Comparison of ENCODE assay signal across 24 cellular contexts in the genomic region with DNA sequence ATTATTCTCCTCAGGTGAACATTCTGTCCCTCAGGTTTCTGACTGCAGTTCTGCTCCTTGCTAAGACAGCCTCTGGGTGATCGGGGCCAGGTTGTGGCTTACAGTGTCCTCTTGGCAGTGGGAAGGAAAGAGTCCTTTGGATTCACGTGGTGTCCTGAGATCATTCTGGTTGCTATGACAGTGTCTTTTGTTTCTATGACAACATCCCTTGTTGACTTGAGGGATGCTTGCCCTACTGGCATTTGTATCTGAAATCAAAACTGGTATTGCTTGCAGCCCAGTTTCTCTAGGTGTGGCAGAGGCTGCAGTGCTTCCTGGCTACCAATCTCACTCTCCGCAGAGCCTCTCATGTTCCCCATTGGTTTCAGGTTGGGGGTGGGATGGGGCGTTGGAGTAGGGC.
"Had no signal": no experiment of that assay in that cellular context is flagged by ENCODE, and none has a peak within 500 bp of the region (broad histone marks: within the 10 kb centered on the region; RNA-seq: fewer than 3 reads in every experiment).

No MANE protein-coding gene starts in this region.

- DNase-seq: activated B cell treated with CpG ODN at 0.5 μM for 24 hours; activated CD4-positive, alpha-beta T cell treated with anti-CD3 and anti-CD28 coated beads, Interleukin-2, amount 10 ng/mL, durations not matched to agents 24 days and 14 days; activated CD8-positive, alpha-beta memory T cell treated with anti-CD3 and anti-CD28 coated beads, Interleukin-2, amount 50 U/mL, for 4 hours; activated CD8-positive, alpha-beta T cell treated with anti-CD3 and anti-CD28 coated beads, Interleukin-2, amount 10 ng/mL, durations not matched to agents 7 days and 5 days; activated gamma-delta T cell treated with Interleukin-2 at 50 U/mL for 16 hours; activated naive CD8-positive, alpha-beta T cell treated with anti-CD3 and anti-CD28 coated beads for 36 hours; activated T-cell treated with anti-CD3 and anti-CD28 coated beads, Interleukin-2, amount 50 U/mL, for 72 hours; cortex of kidney; effector CD4-positive, alpha-beta T cell; esophagus squamous epithelium; kidney glomerular epithelial cell; left ventricle myocardium superior; mesenchymal stem cell; occipital lobe; right cardiac atrium; stimulated activated CD4-positive, alpha-beta T cell treated with anti-CD3 and anti-CD28 coated beads, Interleukin-15, amount 100 ng/mL, for 24 hours; stimulated activated CD4-positive, alpha-beta T cell treated with anti-CD3 and anti-CD28 coated beads, Interleukin-4, amount 100 ng/mL, for 1 hour; stimulated activated naive CD4-positive, alpha-beta T cell treated with Interleukin-2 at 50 U/mL for 16 hours; transverse colon had no signal

- H3K4me1 ChIP-seq: esophagus squamous epithelium, prostate gland, transverse colon had no signal

- H3K9me3 ChIP-seq: esophagus squamous epithelium, prostate gland, transverse colon had no signal

- FAIRE-seq: endothelial cell of umbilical vein, TTC549 had no signal

- ATAC-seq: activated CD8-positive, alpha-beta T cell treated with anti-CD3 and anti-CD28 coated beads, Interleukin-2, amount 10 ng/mL, durations not matched to agents 7 days and 5 days; activated T-cell treated with anti-CD3 and anti-CD28 coated beads, Interleukin-2, amount 50 U/mL, for 72 hours; left ventricle myocardium superior; natural killer cell treated with Interleukin-12 subunit alpha and Interleukin-12 subunit beta and Interleukin-15 and Interleukin-18, amount 100 ng/mL, for 72 hours had no signal

- H3K27me3 ChIP-seq: esophagus squamous epithelium, transverse colon had no signal

- H3K27ac ChIP-seq: esophagus squamous epithelium, prostate gland, skin epidermis, transverse colon had no signal

- H3K36me3 ChIP-seq: esophagus squamous epithelium, prostate gland, transverse colon had no signal

- H3K4me3 ChIP-seq: esophagus squamous epithelium, prostate gland, skin epidermis, transverse colon had no signal
